1 cellular context compared by ENCODE assay signal in genomic region chr12:130981156-130981789, GRCh38.
A peak's percentile ranks its signal among the peaks of the same experiment; 100 is the strongest.
TF ChIP-seq lines count a peak whose summit lies in the region.

No MANE protein-coding gene starts in this region.

TF ChIP-seq in HEK293, 187 proteins besides CTCF, POLR2A, EP300 and RAD21:
- TF ChIP-seq PRDM2 (tag by site-specific recombination; IDR thresholded peaks at IDR 0.05; ENCODE audit: borderline replicate concordance) (no peak), FEZF1 (tag by site-specific recombination; IDR thresholded peaks at IDR 0.05) (peak; percentile 91), KLF1 (tag by site-specific recombination; IDR thresholded peaks at IDR 0.05) (peak; percentile 35; the same call in 1 of the 2 replicates), MZF1 (tag by site-specific recombination; IDR thresholded peaks at IDR 0.05; ENCODE audit: borderline replicate concordance) (peak; percentile 91; the same call in 1 of the 2 replicates), HOXD13 (CRISPR knock-in tag; IDR thresholded peaks at IDR 0.05; ENCODE audit: borderline replicate concordance) (0 out of 2 replicates have a peak, but pooled peaks have one; percentile 39), ZSCAN30 (tag by site-specific recombination; IDR thresholded peaks at IDR 0.05) (peak; percentile 83), ZFP3 (tag by site-specific recombination; IDR thresholded peaks at IDR 0.05; ENCODE audit: low read depth) (no peak), PRDM6 (tag by site-specific recombination; IDR thresholded peaks at IDR 0.05) (peak; percentile 35; the same call in 1 of the 2 replicates), ZBTB21 (tag by site-specific recombination; IDR thresholded peaks at IDR 0.05) (no peak), ZIC2 (tag by site-specific recombination; IDR thresholded peaks at IDR 0.05) (peak; percentile 86), ZNF843 (tag by site-specific recombination; IDR thresholded peaks at IDR 0.05) (0 out of 2 replicates have a peak, but pooled peaks have one; percentile 15), ZNF626 (tag by site-specific recombination; IDR thresholded peaks at IDR 0.05) (no peak)
